13 cellular contexts compared by ENCODE assay signal in genomic region chr13:112065867-112066623, GRCh38. TPM values are rescaled to one million over a fixed set of nuclear protein-coding genes. Genes with fewer than 3 reads are reported as not detected.
DNase-seq lines count a peak whose midpoint lies in the region; ATAC-seq and TF ChIP-seq lines count a peak whose summit lies in the region.
"Had no signal": no experiment of that assay in that cellular context is flagged by ENCODE, and none has a peak within 500 bp of the region (broad histone marks: within the 10 kb centered on the region; RNA-seq: fewer than 3 reads in every experiment).

No MANE protein-coding gene starts in this region.

- H3K27ac Mint-ChIP-seq in activated CD4-positive, alpha-beta T cell treated with anti-CD3 and anti-CD28 coated beads, Interleukin-2, amount 10 ng/mL, durations not matched to agents 7 days and 5 days = peak overlapping the region; percentile 72
- no peak overlapping the region for H3K27ac Mint-ChIP-seq in WTC11
- H3K27ac Mint-ChIP-seq: activated T-helper 2 cell treated with anti-CD3 and anti-CD28 coated beads, Interferon-gamma antibody, Interleukin-2, Interleukin-4, amounts not matched to agents 10 μg/mL and 5 μg/mL and 100 μg/mL, durations not matched to agents 14 hours and 24 hours and 36 hours had no signal

- H3K9me3 ChIP-seq in stomach = no peaks in the 10 kb centered on the region

- H3K27ac ChIP-seq in layer of hippocampus (ENCODE audit: low read depth, low read length) = peak overlapping the region; percentile 57
- H3K27ac ChIP-seq in stomach = no peak overlapping the region
- H3K27ac ChIP-seq: SK-N-MC had no signal

- intact Hi-C loops in stomach (cut with DNase I; ENCODE audit: low total_unique reads) = no loop called here

- TF ChIP-seq CTCF in WTC11 (IDR thresholded peaks at IDR 0.05) (no peak), stomach (IDR thresholded peaks at IDR 0.05) (no peak)

- H3K27me3 ChIP-seq in layer of hippocampus (ENCODE audit: control insufficient read depth, insufficient read depth, low read length) (peaks cover 33% of the 10 kb centered on the region), stomach (peaks cover 58 to 99% (median 81%) of the 10 kb centered on the region in 3 donors)

- H3K4me3 ChIP-seq in stomach = peak overlapping the region; percentile 15 to 49 (median 34)
- H3K4me3 ChIP-seq: SK-N-MC had no signal

- H3K4me3 Mint-ChIP-seq in activated CD4-positive, alpha-beta T cell treated with anti-CD3 and anti-CD28 coated beads, Interleukin-2, amount 10 ng/mL, durations not matched to agents 7 days and 5 days = peak overlapping the region; percentile 20
- peak overlapping the region; percentile 67 for H3K4me3 Mint-ChIP-seq in WTC11

- POLR2A ChIA-PET in activated CD4-positive, alpha-beta T cell treated with anti-CD3 and anti-CD28 coated beads, Interleukin-2, amount 10 ng/mL, durations not matched to agents 7 days and 5 days (lab: Charles Lee) = no interaction called here
- POLR2A ChIA-PET in WTC11 (lab: Charles Lee) = no interaction called here

- CTCF ChIA-PET in activated CD4-positive, alpha-beta T cell treated with anti-CD3 and anti-CD28 coated beads, Interleukin-2, amount 10 ng/mL, durations not matched to agents 7 days and 5 days (lab: Charles Lee) = no interaction called here
- CTCF ChIA-PET in WTC11 (lab: Charles Lee) = interaction anchor here (0.6 to 2.3 kb wide), 5 partner anchors 12 to 592 kb away, joined by 3 to 11 read pairs (median 4); no protein-coding TSS in a partner anchor

- peaks cover 10% of the 10 kb centered on the region for H3K9me3 Mint-ChIP-seq in activated CD4-positive, alpha-beta T cell treated with anti-CD3 and anti-CD28 coated beads, Interleukin-2, amount 10 ng/mL, durations not matched to agents 7 days and 5 days
- H3K9me3 Mint-ChIP-seq in WTC11 = no peaks in the 10 kb centered on the region

- H3K36me3 ChIP-seq in stomach = no peaks in the 10 kb centered on the region

- no peak for TF ChIP-seq EP300 in stomach (IDR thresholded peaks at IDR 0.05)

- no peak for TF ChIP-seq POLR2A in stomach (IDR thresholded peaks at IDR 0.05)

- ATAC-seq in WTC11 = peak; percentile 20
- no peak for ATAC-seq in HG02610 (IDR thresholded peaks at IDR 0.05; ENCODE audit: unreplicated experiment)

- 4 to 7% (median 6%) methylated on average over 46 to 48 of the region's 48 CpGs for WGBS in stomach, 5 donors

- H3K4me1 ChIP-seq in stomach = peaks cover 0 to 48% (median 21%) of the 10 kb centered on the region in 4 donors

- peaks cover 3% of the 10 kb centered on the region for H3K36me3 Mint-ChIP-seq in activated CD4-positive, alpha-beta T cell treated with anti-CD3 and anti-CD28 coated beads, Interleukin-2, amount 10 ng/mL, durations not matched to agents 7 days and 5 days (ENCODE audit: low read depth)
- H3K36me3 Mint-ChIP-seq in WTC11 = no peaks in the 10 kb centered on the region

- peaks cover 66% of the 10 kb centered on the region for H3K27me3 Mint-ChIP-seq in activated CD4-positive, alpha-beta T cell treated with anti-CD3 and anti-CD28 coated beads, Interleukin-2, amount 10 ng/mL, durations not matched to agents 7 days and 5 days
- H3K27me3 Mint-ChIP-seq in WTC11 (ENCODE audit: low read depth) = peaks cover 87% of the 10 kb centered on the region

- H3K4me1 Mint-ChIP-seq in activated CD4-positive, alpha-beta T cell treated with anti-CD3 and anti-CD28 coated beads, Interleukin-2, amount 10 ng/mL, durations not matched to agents 7 days and 5 days = peaks cover 3% of the 10 kb centered on the region
- H3K4me1 Mint-ChIP-seq in WTC11 = peaks cover 52% of the 10 kb centered on the region

- DNase-seq in activated CD4-positive, alpha-beta T cell treated with anti-CD3 and anti-CD28 coated beads, Interleukin-2, amount 10 ng/mL, durations not matched to agents 7 days and 5 days = no peak
- no peak for DNase-seq in activated CD4-positive, alpha-beta T cell treated with anti-CD3 and anti-CD28 coated beads for 1 hour
- peak; percentile 66 for DNase-seq in WTC11 (ENCODE audit: low spot score)
- no peak for DNase-seq in stomach
- no peak for DNase-seq in activated CD4-positive, CD25-positive, alpha-beta regulatory T cell (lab: John Stamatoyannopoulos, UW)
- DNase-seq in dermis blood vessel endothelial cell = no peak
- DNase-seq: AML-193, HCEC 1CT had no signal

TF ChIP-seq in WTC11, 78 proteins besides CTCF, POLR2A, EP300 and RAD21:
- TF ChIP-seq ATF3 (CRISPR knock-in tag; conservative IDR thresholded peaks at IDR 0.05) (no peak), MXD4 (CRISPR knock-in tag; IDR thresholded peaks at IDR 0.05; ENCODE audit: borderline replicate concordance) (no peak)

RNA-seq across cellular contexts. Expression of gene SOX1, which starts 0.9 kb away (rescaled TPM):
- not detected for total RNA-seq in activated CD4-positive, alpha-beta T cell treated with anti-CD3 and anti-CD28 coated beads, Interleukin-2, amount 10 ng/mL, durations not matched to agents 7 days and 5 days
- total RNA-seq in WTC11 (2021) (0.15 to 0.25 TPM (median 0.18 TPM) in 3 replicates), stomach (not detected), dermis blood vessel endothelial cell (not detected in 2 replicates)
- polyA plus RNA-seq in stomach = not detected
- total RNA-seq: activated T-helper 2 cell treated with anti-CD3 and anti-CD28 coated beads, Interferon-gamma antibody, Interleukin-2, Interleukin-4, amounts not matched to agents 10 μg/mL and 5 μg/mL and 100 μg/mL, durations not matched to agents 14 hours and 24 hours and 36 hours had no signal
- polyA plus RNA-seq: esophagus had no signal
